ENCODE assay signal across 8 cellular contexts in the genomic region with DNA sequence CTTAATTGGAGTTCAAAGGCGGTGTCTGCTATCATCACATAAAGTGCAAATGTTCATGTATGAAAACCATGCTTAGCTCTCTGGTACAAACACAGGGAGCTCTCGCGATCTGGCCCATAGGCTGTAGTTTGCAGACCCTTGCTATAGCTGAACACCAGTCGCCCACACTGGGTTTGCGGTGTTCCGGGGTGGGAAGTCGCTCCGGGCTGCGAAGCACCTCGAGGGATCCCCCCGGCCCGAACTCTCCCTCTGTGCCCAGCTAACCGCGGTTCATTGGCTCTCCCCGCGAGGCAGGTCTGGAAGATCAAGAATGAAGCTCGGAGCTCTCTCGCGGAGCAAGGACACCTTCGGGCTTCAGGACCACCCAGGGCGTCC. TPM values are rescaled to one million over a fixed set of nuclear protein-coding genes. Genes with fewer than 3 reads are reported as not detected.
A peak's percentile ranks its signal among the peaks of the same experiment; 100 is the strongest.
DNase-seq lines count a peak whose midpoint lies in the region; ATAC-seq and TF ChIP-seq lines count a peak whose summit lies in the region.

No MANE protein-coding gene starts in this region.

- no peaks in the 10 kb centered on the region for H3K4me1 ChIP-seq in heart right ventricle

- peak; percentile 22 for ATAC-seq in GM18517 (IDR thresholded peaks at IDR 0.05; ENCODE audit: unreplicated experiment)
- peak; percentile 27 for ATAC-seq in HG02678 (IDR thresholded peaks at IDR 0.05; ENCODE audit: unreplicated experiment)
- peak in 4 of 8 donors; percentile 17 to 49 (median 32) for ATAC-seq in heart right ventricle

- intact Hi-C loops in heart right ventricle (cut with DNase I): no loop called here

- TF ChIP-seq CTCF in heart right ventricle (IDR thresholded peaks at IDR 0.05): no peak

- H3K27ac ChIP-seq in heart right ventricle (peak overlapping the region in 1 of 10 donors; percentile 65), skin epidermis (peak overlapping the region in 9 of 21 experiments; percentile 34 to 78 (median 57))

- H3K36me3 ChIP-seq in heart right ventricle: no peaks in the 10 kb centered on the region

- DNase-seq in T follicular helper cell (ENCODE audit: low read depth) (peak; percentile 5), heart right ventricle (no peak), NCI-H526 treated with DMSO at 0.1 percent for 48 hours (lab: John Stamatoyannopoulos, UW) (no peak), hippocampal formation (lab: John Stamatoyannopoulos, UW) (no peak)
- no peak for DNase-seq in activated CD8-positive, alpha-beta memory T cell treated with anti-CD3 and anti-CD28 coated beads for 24 hours

- 1 to 2% methylated on average over 20 to 21 of the region's 21 CpGs for WGBS in heart right ventricle, 2 donors

- peaks cover 0 to 6% (median 0%) of the 10 kb centered on the region in 11 donors for H3K9me3 ChIP-seq in heart right ventricle

- H3K27me3 ChIP-seq in heart right ventricle: peaks cover 0 to 59% (median 0%) of the 10 kb centered on the region in 7 donors

- H3K4me3 ChIP-seq in heart right ventricle (peak overlapping the region in 9 of 10 donors; percentile 33 to 68 (median 61)), skin epidermis (peak overlapping the region; percentile 49 to 74 (median 58))

RNA-seq across cellular contexts. Expression of a gene that starts 0.3 kb away (rescaled TPM):
- total RNA-seq in heart right ventricle: 1 to 10 TPM; 2.1 to 9.7 (median 3.6) TPM
- polyA plus RNA-seq in heart right ventricle: 1 to 10 TPM; 2.7 to 4.0 TPM
